In genomic region chr6:21748343-21749063, GRCh38 we compare ENCODE assay signal across 2 cellular contexts.
TF ChIP-seq lines count a peak whose summit lies in the region.

No MANE protein-coding gene starts in this region.

TF ChIP-seq in GM23338, 12 proteins besides CTCF, POLR2A, EP300 and RAD21 (continued from another document):
- TF ChIP-seq REST (IDR thresholded peaks at IDR 0.05; ENCODE audit: unreplicated experiment), result no peak
- no peak for TF ChIP-seq JUNB (IDR thresholded peaks at IDR 0.05; ENCODE audit: unreplicated experiment)

TF ChIP-seq in GM12878, 131 proteins besides CTCF, POLR2A, EP300 and RAD21 (continued from another document):
- no peak for TF ChIP-seq ZBTB40 (IDR thresholded peaks at IDR 0.05; ENCODE audit: borderline replicate concordance)
- TF ChIP-seq EGR1 (IDR thresholded peaks at IDR 0.05; ENCODE audit: borderline replicate concordance in 1 of 2, low read depth in 2 of 2, low read length in 2 of 2), result peak in 1 of 2 experiments; percentile 35; a peak in 1 of 3 replicates
- no peak for TF ChIP-seq YBX1 (IDR thresholded peaks at IDR 0.05)
- TF ChIP-seq, protein P1, sequence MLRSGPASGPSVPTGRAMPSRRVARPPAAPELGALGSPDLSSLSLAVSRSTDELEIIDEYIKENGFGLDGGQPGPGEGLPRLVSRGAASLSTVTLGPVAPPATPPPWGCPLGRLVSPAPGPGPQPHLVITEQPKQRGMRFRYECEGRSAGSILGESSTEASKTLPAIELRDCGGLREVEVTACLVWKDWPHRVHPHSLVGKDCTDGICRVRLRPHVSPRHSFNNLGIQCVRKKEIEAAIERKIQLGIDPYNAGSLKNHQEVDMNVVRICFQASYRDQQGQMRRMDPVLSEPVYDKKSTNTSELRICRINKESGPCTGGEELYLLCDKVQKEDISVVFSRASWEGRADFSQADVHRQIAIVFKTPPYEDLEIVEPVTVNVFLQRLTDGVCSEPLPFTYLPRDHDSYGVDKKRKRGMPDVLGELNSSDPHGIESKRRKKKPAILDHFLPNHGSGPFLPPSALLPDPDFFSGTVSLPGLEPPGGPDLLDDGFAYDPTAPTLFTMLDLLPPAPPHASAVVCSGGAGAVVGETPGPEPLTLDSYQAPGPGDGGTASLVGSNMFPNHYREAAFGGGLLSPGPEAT (IDR thresholded peaks at IDR 0.05; ENCODE audit: low read depth), result peak; percentile 31; the same call in 1 of the 2 replicates
- no peak for TF ChIP-seq FOS (IDR thresholded peaks at IDR 0.05; ENCODE audit: borderline replicate concordance, extremely low read depth, insufficient read length)
- peak; percentile 44; the same call in 1 of the 2 replicates for TF ChIP-seq RUNX3 (IDR thresholded peaks at IDR 0.05; ENCODE audit: low read length)
- TF ChIP-seq NFXL1 (IDR thresholded peaks at IDR 0.05; ENCODE audit: borderline replicate concordance), result no peak
- TF ChIP-seq KLF5 (IDR thresholded peaks at IDR 0.05; ENCODE audit: partially characterized antibody), result no peak
- TF ChIP-seq NFIC (IDR thresholded peaks at IDR 0.05; ENCODE audit: low read depth, low read length), result no peak
- TF ChIP-seq, protein P2, sequence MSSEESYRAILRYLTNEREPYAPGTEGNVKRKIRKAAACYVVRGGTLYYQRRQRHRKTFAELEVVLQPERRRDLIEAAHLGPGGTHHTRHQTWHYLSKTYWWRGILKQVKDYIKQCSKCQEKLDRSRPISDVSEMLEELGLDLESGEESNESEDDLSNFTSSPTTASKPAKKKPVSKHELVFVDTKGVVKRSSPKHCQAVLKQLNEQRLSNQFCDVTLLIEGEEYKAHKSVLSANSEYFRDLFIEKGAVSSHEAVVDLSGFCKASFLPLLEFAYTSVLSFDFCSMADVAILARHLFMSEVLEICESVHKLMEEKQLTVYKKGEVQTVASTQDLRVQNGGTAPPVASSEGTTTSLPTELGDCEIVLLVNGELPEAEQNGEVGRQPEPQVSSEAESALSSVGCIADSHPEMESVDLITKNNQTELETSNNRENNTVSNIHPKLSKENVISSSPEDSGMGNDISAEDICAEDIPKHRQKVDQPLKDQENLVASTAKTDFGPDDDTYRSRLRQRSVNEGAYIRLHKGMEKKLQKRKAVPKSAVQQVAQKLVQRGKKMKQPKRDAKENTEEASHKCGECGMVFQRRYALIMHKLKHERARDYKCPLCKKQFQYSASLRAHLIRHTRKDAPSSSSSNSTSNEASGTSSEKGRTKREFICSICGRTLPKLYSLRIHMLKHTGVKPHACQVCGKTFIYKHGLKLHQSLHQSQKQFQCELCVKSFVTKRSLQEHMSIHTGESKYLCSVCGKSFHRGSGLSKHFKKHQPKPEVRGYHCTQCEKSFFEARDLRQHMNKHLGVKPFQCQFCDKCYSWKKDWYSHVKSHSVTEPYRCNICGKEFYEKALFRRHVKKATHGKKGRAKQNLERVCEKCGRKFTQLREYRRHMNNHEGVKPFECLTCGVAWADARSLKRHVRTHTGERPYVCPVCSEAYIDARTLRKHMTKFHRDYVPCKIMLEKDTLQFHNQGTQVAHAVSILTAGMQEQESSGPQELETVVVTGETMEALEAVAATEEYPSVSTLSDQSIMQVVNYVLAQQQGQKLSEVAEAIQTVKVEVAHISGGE (CRISPR knock-in tag; IDR thresholded peaks at IDR 0.05), result no peak
- TF ChIP-seq MTA2 (IDR thresholded peaks at IDR 0.05; ENCODE audit: low read depth), result peak; percentile 65; the same call in 1 of the 2 replicates
- TF ChIP-seq TAF1 (IDR thresholded peaks at IDR 0.05; ENCODE audit: borderline replicate concordance, low read depth, low read length), result no peak
